In the genomic region with DNA sequence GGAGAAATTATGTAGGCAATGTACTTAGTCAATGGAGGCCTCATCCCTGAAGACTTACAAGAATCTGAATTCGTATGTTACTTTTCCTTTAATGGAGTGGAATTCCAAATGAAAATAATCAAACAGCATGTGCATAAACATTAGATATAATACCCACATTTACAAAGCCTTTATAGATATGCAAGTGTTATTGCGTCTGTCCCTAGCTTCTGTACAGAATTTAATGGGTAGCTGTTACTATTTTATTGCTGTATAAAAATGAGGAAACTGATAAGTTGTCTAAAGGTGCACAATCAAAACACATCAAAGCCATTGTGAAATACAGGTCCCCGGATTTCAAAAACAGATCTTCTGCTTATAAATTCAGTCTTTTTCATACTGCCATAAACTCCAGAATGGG, we compare ENCODE assay signal across 3 cellular contexts. TPM values are rescaled to one million over a fixed set of nuclear protein-coding genes. Genes with fewer than 3 reads are reported as not detected.
"Had no signal": no experiment of that assay in that cellular context is flagged by ENCODE, and none has a peak within 500 bp of the region (broad histone marks: within the 10 kb centered on the region; RNA-seq: fewer than 3 reads in every experiment).

No MANE protein-coding gene starts in this region.

RNA-seq across cellular contexts. Expression of gene RNU1-4, which starts 12.5 kb away (rescaled TPM):
- polyA plus RNA-seq: stomach, thymus, urinary bladder had no signal
